Comparison of ENCODE assay signal across 10 cellular contexts in the genomic region with DNA sequence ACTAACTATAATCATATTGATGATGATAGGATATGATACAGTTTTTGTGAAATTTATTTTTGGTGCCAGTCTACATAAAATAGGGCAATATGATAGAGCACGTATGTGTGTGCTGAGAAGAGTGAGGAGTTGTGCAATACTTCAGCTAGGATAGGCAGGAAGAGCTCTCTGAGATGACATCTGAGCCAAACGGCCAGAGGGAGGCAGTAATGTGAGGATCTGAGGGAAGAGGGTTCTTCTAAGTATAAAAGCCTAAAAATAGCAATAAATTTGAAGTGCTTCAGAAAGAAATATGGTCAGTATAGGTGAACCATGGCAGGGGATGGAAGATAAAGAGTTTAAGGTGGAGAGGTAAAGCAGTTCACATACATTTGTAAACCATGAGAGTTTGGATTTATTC.
DNase-seq lines count a peak whose midpoint lies in the region; ATAC-seq and TF ChIP-seq lines count a peak whose summit lies in the region.
"Had no signal": no experiment of that assay in that cellular context is flagged by ENCODE, and none has a peak within 500 bp of the region (broad histone marks: within the 10 kb centered on the region; RNA-seq: fewer than 3 reads in every experiment).

No MANE protein-coding gene starts in this region.

- no peaks in the 10 kb centered on the region for H3K27me3 ChIP-seq in DND-41 (ENCODE audit: insufficient read depth, low read length, poor library complexity)
- no peaks in the 10 kb centered on the region for H3K27me3 ChIP-seq in H9 (ENCODE audit: insufficient read depth, low read length)

- H4K91ac ChIP-seq in H9 (ENCODE audit: insufficient read length, low read depth, low read length), result no peak overlapping the region

- H2BK12ac ChIP-seq in H9 (ENCODE audit: insufficient read length, low read depth, low read length), result no peak overlapping the region

- no peaks in the 10 kb centered on the region for H3K27me3 Mint-ChIP-seq in H9 (ENCODE audit: low read depth)
- H3K27me3 Mint-ChIP-seq: activated CD4-positive, alpha-beta memory T cell treated with anti-CD3 and anti-CD28 coated beads for 36 hours had no signal

- no peak overlapping the region for H3T11ph ChIP-seq in H9 (ENCODE audit: low read length)

- no peak overlapping the region for H3K14ac ChIP-seq in H9 (ENCODE audit: insufficient read depth, low read length)

- H3K9ac ChIP-seq in DND-41 (ENCODE audit: low read depth, low read length) (no peak overlapping the region), H9 (ENCODE audit: extremely low read depth, insufficient read length, low read length) (no peak overlapping the region)

- no peak overlapping the region for H3K4me3 Mint-ChIP-seq in H9
- H3K4me3 Mint-ChIP-seq: activated CD4-positive, alpha-beta memory T cell treated with anti-CD3 and anti-CD28 coated beads for 36 hours; CD14-positive monocyte had no signal

- peaks cover 9% of the 10 kb centered on the region; the same call in 1 of the 2 replicates for H4K20me1 ChIP-seq in DND-41 (ENCODE audit: insufficient read depth, low read length)
- H4K20me1 ChIP-seq in H9 (ENCODE audit: control insufficient read depth, insufficient read depth, insufficient read length), result no peaks in the 10 kb centered on the region

- H3K4me1 ChIP-seq in DND-41 (ENCODE audit: insufficient read depth, low read length) (no peaks in the 10 kb centered on the region), H9 (ENCODE audit: insufficient read depth, low read length) (no peaks in the 10 kb centered on the region)

- H3K4me2 ChIP-seq in DND-41 (ENCODE audit: insufficient read depth, low read length) (no peak overlapping the region), H9 (ENCODE audit: insufficient read depth, insufficient read length, low read length) (no peak overlapping the region)

- peaks cover 5% of the 10 kb centered on the region; the same call in 1 of the 2 replicates for H3K36me3 ChIP-seq in DND-41 (ENCODE audit: insufficient read depth, low read length)

- no peak overlapping the region for H3K23ac ChIP-seq in H9 (ENCODE audit: insufficient read length, low read depth, low read length)

- H4K5ac ChIP-seq in H9 (ENCODE audit: insufficient read length, low read depth, low read length), result no peak overlapping the region

- H3K9me3 ChIP-seq in DND-41 (ENCODE audit: insufficient read depth, low read length, severe bottlenecking) (no peaks in the 10 kb centered on the region), H9 (ENCODE audit: control insufficient read depth, low read depth, low read length) (no peaks in the 10 kb centered on the region)

- DNase-seq in DND-41 (no peak), H9 (peak; percentile 47), OCI-M1 (lab: John Stamatoyannopoulos, UW) (peak; percentile 71), fibroblast of the conjunctiva (ENCODE audit: low read depth) (peak; percentile 18), NCI-H1048 (lab: John Stamatoyannopoulos, UW) (no peak), OCI-M2 (lab: John Stamatoyannopoulos, UW; ENCODE audit: unreplicated experiment) (no peak)
- DNase-seq: activated CD4-positive, alpha-beta memory T cell treated with anti-CD3 and anti-CD28 coated beads for 36 hours had no signal

- no CpG with 5 or more reads among the region's 2 CpGs for WGBS in H9 (ENCODE audit: extremely low coverage, insufficient read length, low lambda C conversion rate)

- H3K18ac ChIP-seq in H9 (ENCODE audit: insufficient read length, low read depth, low read length), result no peak overlapping the region

- H3K79me2 ChIP-seq in DND-41 (ENCODE audit: insufficient read depth, low read length), result peaks cover 60% of the 10 kb centered on the region
- H3K79me2 ChIP-seq in H9 (ENCODE audit: insufficient read depth, low read length), result no peaks in the 10 kb centered on the region; the same call in 1 of the 2 replicates

- peaks cover 0 to 3% (median 0%) of the 10 kb centered on the region in 3 experiments; a peak in 1 of 7 replicates for H3K36me3 Mint-ChIP-seq in H9 (ENCODE audit: insufficient read depth in 1 of 3, low read depth in 3 of 3)

- no peak overlapping the region for H2BK120ac ChIP-seq in H9 (ENCODE audit: low read depth, low read length, poor library complexity, severe bottlenecking)

- H2AK5ac ChIP-seq in H9 (ENCODE audit: insufficient read length, low read length), result no peak overlapping the region

- H2BK20ac ChIP-seq in H9 (ENCODE audit: low read depth, low read length, poor library complexity, severe bottlenecking), result no peak overlapping the region

- H3K23me2 ChIP-seq in H9 (ENCODE audit: insufficient read length, low read depth, low read length, poor library complexity, severe bottlenecking), result no peaks in the 10 kb centered on the region

- no peak overlapping the region for H3K27ac Mint-ChIP-seq in H9
- H3K27ac Mint-ChIP-seq: activated CD4-positive, alpha-beta memory T cell treated with anti-CD3 and anti-CD28 coated beads for 36 hours; CD14-positive monocyte had no signal

- ATAC-seq in DND-41 (ENCODE audit: insufficient read depth, low read depth) (peak; percentile 52; the same call in 2 of the 3 replicates), GM21576 (IDR thresholded peaks at IDR 0.05; ENCODE audit: unreplicated experiment) (no peak), HG03457 (IDR thresholded peaks at IDR 0.05; ENCODE audit: unreplicated experiment) (no peak)

- no peak overlapping the region for H3K27ac ChIP-seq in DND-41 (ENCODE audit: low read length)
- no peak overlapping the region for H3K27ac ChIP-seq in H9 (ENCODE audit: insufficient read length, low read depth, low read length)

- TF ChIP-seq CTCF in DND-41 (IDR thresholded peaks at IDR 0.05; ENCODE audit: borderline replicate concordance, extremely low read depth, low read length, poor library complexity, severe bottlenecking) (peak; percentile 42), H9 (conservative IDR thresholded peaks at IDR 0.05) (peak; percentile 59)

- H3K9me3 Mint-ChIP-seq in H9, result no peaks in the 10 kb centered on the region
- H3K9me3 Mint-ChIP-seq: activated CD4-positive, alpha-beta memory T cell treated with anti-CD3 and anti-CD28 coated beads for 36 hours; CD14-positive monocyte had no signal

- no peak overlapping the region for H3K56ac ChIP-seq in H9 (ENCODE audit: insufficient read length, low read depth, low read length)

- H2AFZ ChIP-seq in DND-41 (ENCODE audit: low read depth, low read length), result no peak overlapping the region
- H2AFZ ChIP-seq in H9 (ENCODE audit: low read length), result no peak overlapping the region

- H2BK15ac ChIP-seq in H9 (ENCODE audit: low read depth, low read length), result no peak overlapping the region

- H2BK5ac ChIP-seq in H9 (ENCODE audit: insufficient read length, low read length), result no peak overlapping the region

- no peak overlapping the region for H4K8ac ChIP-seq in H9 (replicated peaks; ENCODE audit: insufficient read length, low read depth, low read length)

- H3K4me3 ChIP-seq in DND-41 (ENCODE audit: low read depth in 1 of 2, low read length in 2 of 2), result no peak overlapping the region

- H3K79me1 ChIP-seq in H9 (ENCODE audit: insufficient read depth, low read depth, low read length, poor library complexity, severe bottlenecking), result no peaks in the 10 kb centered on the region

- H3K4me1 Mint-ChIP-seq in H9, result no peaks in the 10 kb centered on the region

- no peak overlapping the region for H3K4ac ChIP-seq in H9 (ENCODE audit: low read depth, low read length)

Comparison
In these comparisons a context has a peak if more than half of its experiments do, and no peak if none do; other contexts are left out.
1. DNase-seq: peak in H9 (single experiment), OCI-M1 (single experiment) and fibroblast of the conjunctiva (single experiment); none in DND-41 (single experiment), NCI-H1048 (single experiment) and OCI-M2 (single experiment).